In genomic region chr6:129672883-129673631, GRCh38 we compare ENCODE assay signal across 1 cellular context.
TF ChIP-seq lines count a peak whose summit lies in the region.

No MANE protein-coding gene starts in this region.

TF ChIP-seq in K562, 482 proteins besides CTCF, POLR2A, EP300 and RAD21:
- TF ChIP-seq, protein P1, sequence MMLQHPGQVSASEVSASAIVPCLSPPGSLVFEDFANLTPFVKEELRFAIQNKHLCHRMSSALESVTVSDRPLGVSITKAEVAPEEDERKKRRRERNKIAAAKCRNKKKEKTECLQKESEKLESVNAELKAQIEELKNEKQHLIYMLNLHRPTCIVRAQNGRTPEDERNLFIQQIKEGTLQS (IDR thresholded peaks at IDR 0.05) = peak; percentile 82
- TF ChIP-seq, protein P1 (CRISPR knock-in tag; conservative IDR thresholded peaks at IDR 0.05) = no peak
- 0 out of 2 replicates have a peak, but pooled peaks have one; percentile 7 for TF ChIP-seq FOXA1 (IDR thresholded peaks at IDR 0.05; ENCODE audit: borderline replicate concordance)
- TF ChIP-seq DPF2 (IDR thresholded peaks at IDR 0.05) = peak; percentile 67; the same call in 1 of the 2 replicates
- peak; percentile 94 for TF ChIP-seq FOSL1 (tag; conservative IDR thresholded peaks at IDR 0.05)
- no peak for TF ChIP-seq YBX1 (IDR thresholded peaks at IDR 0.05)
- peak; percentile 66; the same call in 1 of the 2 replicates for TF ChIP-seq SMARCA4 (IDR thresholded peaks at IDR 0.05)
- TF ChIP-seq, protein P2, sequence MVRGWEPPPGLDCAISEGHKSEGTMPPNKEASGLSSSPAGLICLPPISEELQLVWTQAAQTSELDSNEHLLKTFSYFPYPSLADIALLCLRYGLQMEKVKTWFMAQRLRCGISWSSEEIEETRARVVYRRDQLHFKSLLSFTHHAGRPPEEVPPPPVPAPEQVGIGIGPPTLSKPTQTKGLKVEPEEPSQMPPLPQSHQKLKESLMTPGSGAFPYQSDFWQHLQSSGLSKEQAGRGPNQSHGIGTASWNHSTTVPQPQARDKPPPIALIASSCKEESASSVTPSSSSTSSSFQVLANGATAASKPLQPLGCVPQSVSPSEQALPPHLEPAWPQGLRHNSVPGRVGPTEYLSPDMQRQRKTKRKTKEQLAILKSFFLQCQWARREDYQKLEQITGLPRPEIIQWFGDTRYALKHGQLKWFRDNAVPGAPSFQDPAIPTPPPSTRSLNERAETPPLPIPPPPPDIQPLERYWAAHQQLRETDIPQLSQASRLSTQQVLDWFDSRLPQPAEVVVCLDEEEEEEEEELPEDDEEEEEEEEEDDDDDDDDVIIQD (CRISPR knock-in tag; IDR thresholded peaks at IDR 0.05) = no peak
- TF ChIP-seq SMARCE1 (IDR thresholded peaks at IDR 0.05) = peak; percentile 82; the same call in 1 of the 2 replicates
- no peak for TF ChIP-seq ZBED1 (IDR thresholded peaks at IDR 0.05)
- TF ChIP-seq JUND (IDR thresholded peaks at IDR 0.05; ENCODE audit: borderline replicate concordance, low read depth, low read length) = peak; percentile 75; the same call in 1 of the 2 replicates
- TF ChIP-seq JUND (tag; IDR thresholded peaks at IDR 0.05; ENCODE audit: borderline replicate concordance, low read depth, low read length) = peak; percentile 65; the same call in 2 of the 3 replicates
- peak; percentile 66 for TF ChIP-seq JUN (IDR thresholded peaks at IDR 0.05; ENCODE audit: borderline replicate concordance, low read depth, low read length)
- TF ChIP-seq JUN (CRISPR knock-in tag; IDR thresholded peaks at IDR 0.05; ENCODE audit: borderline replicate concordance) = no peak
- 0 out of 2 replicates have a peak, but pooled peaks have one; percentile 17 for TF ChIP-seq ZNF175 (CRISPR knock-in tag; IDR thresholded peaks at IDR 0.05; ENCODE audit: low read depth)
- TF ChIP-seq POLR2H (tag; IDR thresholded peaks at IDR 0.05; ENCODE audit: low read depth) = peak; percentile 48; the same call in 1 of the 2 replicates
- TF ChIP-seq CLOCK (CRISPR knock-in tag; IDR thresholded peaks at IDR 0.05; ENCODE audit: borderline replicate concordance) = no peak
- TF ChIP-seq ARID1B (IDR thresholded peaks at IDR 0.05) = peak; percentile 67
- peak; percentile 55; the same call in 1 of the 2 replicates for TF ChIP-seq SMARCC2 (IDR thresholded peaks at IDR 0.05; ENCODE audit: low read depth)
- no peak for TF ChIP-seq SNIP1 (IDR thresholded peaks at IDR 0.05; ENCODE audit: low read depth)
TF ChIP-seq in K562: peak in this region for 12.
